ENCODE assay signal across 25 cellular contexts in genomic region chr5:142368529-142368928, GRCh38.
"Had no signal": no experiment of that assay in that cellular context is flagged by ENCODE, and none has a peak within 500 bp of the region (broad histone marks: within the 10 kb centered on the region; RNA-seq: fewer than 3 reads in every experiment).

No MANE protein-coding gene starts in this region.

- DNase-seq: activated CD4-positive, alpha-beta memory T cell treated with anti-CD3 and anti-CD28 coated beads, Interleukin-2, amount 10 ng/mL, durations not matched to agents 7 days and 5 days; activated CD4-positive, alpha-beta T cell treated with anti-CD3 and anti-CD28 coated beads for 1 hour; activated CD4-positive, alpha-beta T cell treated with anti-CD3 and anti-CD28 coated beads for 4 hours; activated CD4-positive, alpha-beta T cell treated with anti-CD3 and anti-CD28 coated beads, Interleukin-2, amount 10 ng/mL, durations not matched to agents 7 days and 5 days; activated CD4-positive, alpha-beta T cell treated with anti-CD3 and anti-CD28 coated beads, Interleukin-2, amount 50 U/mL, for 4 hours; activated CD8-positive, alpha-beta memory T cell treated with anti-CD3 and anti-CD28 coated beads, Interleukin-2, amount 50 U/mL, for 48 hours; activated naive CD4-positive, alpha-beta T cell treated with anti-CD3 and anti-CD28 coated beads for 36 hours; activated naive CD8-positive, alpha-beta T cell treated with anti-CD3 and anti-CD28 coated beads for 36 hours; activated naive CD8-positive, alpha-beta T cell treated with anti-CD3 and anti-CD28 coated beads, Interleukin-2, amount 50 U/mL, for 24 hours; activated T-cell treated with anti-CD3 and anti-CD28 coated beads for 4 hours; activated T-cell treated with anti-CD3 and anti-CD28 coated beads, Interleukin-2, amount 50 U/mL, for 24 hours; activated T-cell treated with anti-CD3 and anti-CD28 coated beads, Interleukin-2, amount 50 U/mL, for 72 hours; adrenal gland; amygdala; aorta; body of pancreas; central memory CD4-positive, alpha-beta T cell; cerebellar nuclear complex; colonic mucosa; effector CD8-positive, alpha-beta T cell; esophagus squamous epithelium; foreskin melanocyte; T-helper 1 cell; T-helper 17 cell had no signal

- ATAC-seq: activated naive CD8-positive, alpha-beta T cell treated with anti-CD3 and anti-CD28 coated beads, Interleukin-2, amount 50 U/mL, for 24 hours; activated T-cell treated with anti-CD3 and anti-CD28 coated beads, Interleukin-2, amount 50 U/mL, for 72 hours; body of pancreas; gastroesophageal sphincter; T-helper 17 cell had no signal
